ENCODE assay signal across 11 cellular contexts in the genomic region with DNA sequence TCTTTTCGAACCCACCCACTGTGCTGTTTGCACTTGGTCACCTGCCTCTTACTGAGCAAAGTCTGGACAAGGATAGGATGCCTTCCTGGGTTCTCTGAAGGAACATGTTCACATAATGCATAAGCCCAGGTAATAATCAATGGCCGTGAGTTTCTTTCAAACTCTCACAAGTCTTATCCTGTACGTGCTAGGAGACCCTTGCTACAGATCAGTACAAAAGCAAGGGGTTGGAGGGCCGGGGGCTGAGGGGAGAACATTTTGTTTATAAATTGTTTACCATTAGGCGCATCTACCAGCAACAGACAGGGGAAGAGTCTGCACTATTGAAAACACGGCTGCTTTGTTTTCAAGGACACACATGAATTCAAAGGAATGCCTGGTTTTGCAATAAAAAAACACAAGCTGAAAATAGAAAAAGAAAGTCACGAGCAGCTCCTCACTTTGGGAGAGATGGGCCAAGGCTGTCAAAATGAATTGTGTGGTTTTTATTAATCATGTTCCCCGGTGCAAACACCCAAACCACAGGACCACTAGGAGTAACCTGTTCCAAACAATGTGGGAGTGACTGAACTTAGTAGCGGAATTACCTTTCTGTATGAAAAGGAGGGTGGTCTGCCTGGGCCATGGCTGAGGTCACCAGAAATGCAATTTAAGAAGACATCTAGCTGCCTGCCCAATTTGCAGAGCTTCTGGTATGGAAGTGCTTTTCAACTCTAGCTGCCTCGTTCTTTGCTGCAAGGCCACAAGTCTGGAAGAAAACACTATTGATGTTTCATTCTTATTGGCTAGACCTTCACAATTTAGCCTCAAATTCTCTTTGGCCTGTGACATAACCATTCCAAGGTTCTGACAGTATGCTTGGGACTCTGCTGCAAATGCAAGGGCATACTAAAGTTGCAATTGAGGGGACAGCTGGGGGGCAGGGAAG.
A peak's percentile ranks its signal among the peaks of the same experiment; 100 is the strongest.
DNase-seq lines count a peak whose midpoint lies in the region; ATAC-seq and TF ChIP-seq lines count a peak whose summit lies in the region.
"Had no signal": no experiment of that assay in that cellular context is flagged by ENCODE, and none has a peak within 500 bp of the region (broad histone marks: within the 10 kb centered on the region; RNA-seq: fewer than 3 reads in every experiment).

No MANE protein-coding gene starts in this region.

- intact Hi-C loops in tibial artery (cut with DNase I; ENCODE audit: low total_unique reads): no loop called here

- H3K27ac ChIP-seq in tibial artery: peak overlapping the region; percentile 30 to 62
- H3K27ac ChIP-seq: ascending aorta had no signal

- peaks cover 0 to 25% (median 17%) of the 10 kb centered on the region in 4 donors for H3K4me1 ChIP-seq in tibial artery

- no peaks in the 10 kb centered on the region for H3K9me3 Mint-ChIP-seq in HFFc6

- no peaks in the 10 kb centered on the region for H3K36me3 ChIP-seq in tibial artery
- H3K36me3 ChIP-seq: ascending aorta had no signal

- no peaks in the 10 kb centered on the region for H3K27me3 ChIP-seq in tibial artery
- H3K27me3 ChIP-seq: ascending aorta had no signal

- H3K4me1 Mint-ChIP-seq in HFFc6 (ENCODE audit: low read depth): peaks cover 65% of the 10 kb centered on the region

- DNase-seq in HFFc6 (peak; percentile 50), brain pericyte (ENCODE audit: low read depth, low spot score) (peak; percentile 21), hepatic stellate cell (ENCODE audit: low spot score) (peak; percentile 40), tibial artery (peak in 1 of 2 donors; percentile 34), NAMALWA (ENCODE audit: low spot score) (no peak), AML-193 (lab: John Stamatoyannopoulos, UW) (no peak)
- DNase-seq: Karpas-422, left colon, NCI-H2171 treated with DMSO at 0.1 percent for 48 hours had no signal

- TF ChIP-seq CTCF in HFFc6 (IDR thresholded peaks at IDR 0.05) (no peak), tibial artery (IDR thresholded peaks at IDR 0.05) (no peak)

- no peaks in the 10 kb centered on the region; the same call in none of the 2 replicates for H3K27me3 Mint-ChIP-seq in HFFc6 (ENCODE audit: insufficient read depth)

- no peak for ATAC-seq in HG02798 (IDR thresholded peaks at IDR 0.05; ENCODE audit: poor library complexity, unreplicated experiment)
- ATAC-seq: left colon had no signal

- H3K4me3 Mint-ChIP-seq in HFFc6: peak overlapping the region; percentile 75

- no peaks in the 10 kb centered on the region for H3K9me3 ChIP-seq in tibial artery
- H3K9me3 ChIP-seq: ascending aorta had no signal

- peak overlapping the region; percentile 78 for H3K27ac Mint-ChIP-seq in HFFc6

- peaks cover 10% of the 10 kb centered on the region for H3K36me3 Mint-ChIP-seq in HFFc6 (ENCODE audit: low read depth)

- no peak overlapping the region for H3K4me3 ChIP-seq in tibial artery
- H3K4me3 ChIP-seq: ascending aorta had no signal

Comparison
In these comparisons a context has a peak if more than half of its experiments do, and no peak if none do; other contexts are left out.
1. DNase-seq: peak in HFFc6 (single experiment), brain pericyte (single experiment) and hepatic stellate cell (single experiment); none in NAMALWA (single experiment) and AML-193 (0 of 2).